In genomic region chr22:30422481-30423295, GRCh38 we compare ENCODE assay signal across 9 cellular contexts. TPM values are rescaled to one million over a fixed set of nuclear protein-coding genes. Genes with fewer than 3 reads are reported as not detected.
A peak's percentile ranks its signal among the peaks of the same experiment; 100 is the strongest.
DNase-seq lines count a peak whose midpoint lies in the region; ATAC-seq lines count a peak whose summit lies in the region.
"Had no signal": no experiment of that assay in that cellular context is flagged by ENCODE, and none has a peak within 500 bp of the region (broad histone marks: within the 10 kb centered on the region; RNA-seq: fewer than 3 reads in every experiment).

No MANE protein-coding gene starts in this region.

- no peaks in the 10 kb centered on the region for H3K9me3 ChIP-seq in SJSA1 (replicated peaks)

- H3K4me3 ChIP-seq in ACC112 (ENCODE audit: low read depth, low read length) (peak overlapping the region; percentile 76), H7 (ENCODE audit: insufficient read depth, low read depth, low read length) (peak overlapping the region; percentile 85), SJSA1 (peak overlapping the region; percentile 43)

- no peaks in the 10 kb centered on the region for H3K27me3 Mint-ChIP-seq in central memory CD8-positive, alpha-beta T cell

- ATAC-seq in central memory CD8-positive, alpha-beta T cell (replicated peaks; ENCODE audit: extremely low read depth, poor library complexity, severe bottlenecking), result no peak
- ATAC-seq in GM18909 (IDR thresholded peaks at IDR 0.05; ENCODE audit: poor library complexity, unreplicated experiment), result no peak

- H3K36me3 ChIP-seq in ACC112 (ENCODE audit: insufficient read depth, low read length), result peaks cover 6% of the 10 kb centered on the region; the same call in 1 of the 2 replicates
- H3K36me3 ChIP-seq in H7 (replicated peaks; ENCODE audit: control insufficient read depth, insufficient read depth, low read length), result no peaks in the 10 kb centered on the region; the same call in 1 of the 2 replicates
- H3K36me3 ChIP-seq in SJSA1, result peaks cover 32% of the 10 kb centered on the region

- peak overlapping the region; percentile 89 for H3K4me3 Mint-ChIP-seq in central memory CD8-positive, alpha-beta T cell

- DNase-seq in H7 (peak; percentile 76), SJSA1 (ENCODE audit: low read depth in 1 of 2, low spot score in 2 of 2) (peak; percentile 93), kidney tubule cell (ENCODE audit: low spot score) (peak; percentile 98), cortex of kidney (lab: John Stamatoyannopoulos, UW) (no peak)
- no peak for DNase-seq in central memory CD8-positive, alpha-beta T cell (ENCODE audit: low spot score in 2 of 2)
- DNase-seq in stimulated activated CD4-positive, alpha-beta T cell treated with anti-CD3 and anti-CD28 coated beads, Interleukin-12 subunit alpha, Interleukin-12 subunit beta, amount 100 ng/mL, for 48 hours (ENCODE audit: low read depth in 2 of 3, low spot score in 1 of 3), result peak in 2 of 3 donors; percentile 36 to 52

- H2AFZ ChIP-seq in ACC112 (ENCODE audit: low read length, unreplicated experiment), result no peak overlapping the region

- H3K4me1 Mint-ChIP-seq in central memory CD8-positive, alpha-beta T cell, result peaks cover 59% of the 10 kb centered on the region

- H3K4me1 ChIP-seq in ACC112 (ENCODE audit: control insufficient read depth, insufficient read depth, low read length, unreplicated experiment), result peaks cover 57% of the 10 kb centered on the region
- H3K4me1 ChIP-seq in SJSA1 (replicated peaks), result peaks cover 67% of the 10 kb centered on the region

- H3K9me3 Mint-ChIP-seq in central memory CD8-positive, alpha-beta T cell, result no peaks in the 10 kb centered on the region

- H3K27ac ChIP-seq in ACC112 (ENCODE audit: low read depth, low read length), result peak overlapping the region; percentile 100
- H3K27ac ChIP-seq in SJSA1, result peak overlapping the region; percentile 90

- peak overlapping the region; percentile 97 for H3K27ac Mint-ChIP-seq in central memory CD8-positive, alpha-beta T cell (ENCODE audit: low read depth)

- H3K36me3 Mint-ChIP-seq in central memory CD8-positive, alpha-beta T cell (ENCODE audit: insufficient read depth), result peaks cover 18% of the 10 kb centered on the region

- H3K79me2 ChIP-seq in ACC112 (ENCODE audit: control insufficient read depth, insufficient read depth, low read length, unreplicated experiment), result peaks cover 6% of the 10 kb centered on the region

- H3K27me3 ChIP-seq in ACC112 (ENCODE audit: insufficient read depth, low read length) (no peaks in the 10 kb centered on the region), H7 (ENCODE audit: control insufficient read depth, insufficient read depth, low read length) (no peaks in the 10 kb centered on the region), SJSA1 (replicated peaks) (no peaks in the 10 kb centered on the region)

RNA-seq across cellular contexts. Expression of gene MTFP1, which starts 2.9 kb away (rescaled TPM):
- 96.3 and 117 TPM in 2 replicates for total RNA-seq in H7 (2014; rRNA removed; shearing (Covaris generic))
- total RNA-seq in SJSA1 (2014; rRNA removed; shearing (Covaris generic)), result 46.2 and 48.6 TPM in 2 replicates

RNA-seq across cellular contexts. Expression of gene SEC14L2, which starts 25.9 kb away (rescaled TPM):
- 1.7 and 4.2 TPM in 2 replicates for total RNA-seq in H7 (2014; rRNA removed; shearing (Covaris generic))
- total RNA-seq in SJSA1 (2014; rRNA removed; shearing (Covaris generic)), result 3.4 and 16.2 TPM in 2 replicates

RNA-seq across cellular contexts. Expression of gene RNF215, which starts 35.5 kb away (rescaled TPM):
- 24.7 and 26.6 TPM in 2 replicates for total RNA-seq in H7 (2014; rRNA removed; shearing (Covaris generic))
- 9.2 and 9.5 TPM in 2 replicates for total RNA-seq in SJSA1 (2014; rRNA removed; shearing (Covaris generic))

RNA-seq across cellular contexts. Expression of gene SEC14L3, which starts 49.1 kb away (rescaled TPM):
- total RNA-seq in H7 (2014; rRNA removed; shearing (Covaris generic)), result not detected in 2 replicates
- total RNA-seq in SJSA1 (2014; rRNA removed; shearing (Covaris generic)), result not detected in 2 replicates
- total RNA-seq: subcutaneous adipose tissue had no signal

Comparison
In these comparisons a context has a peak if more than half of its experiments do, and no peak if none do; other contexts are left out.
1. DNase-seq: peak in H7 (single experiment), SJSA1 (2 of 2), kidney tubule cell (single experiment) and stimulated activated CD4-positive, alpha-beta T cell treated with anti-CD3 and anti-CD28 coated beads, Interleukin-12 subunit alpha, Interleukin-12 subunit beta, amount 100 ng/mL, for 48 hours (2 of 3); none in central memory CD8-positive, alpha-beta T cell (0 of 2) and cortex of kidney (single experiment).
2. Peak in every context shown above with its lines, with median percentiles within 50 percentile points of each other: H3K4me3 ChIP-seq.